Comparison of ENCODE assay signal across 10 cellular contexts in genomic region chr14:69149461-69150244, GRCh38. TPM values are rescaled to one million over a fixed set of nuclear protein-coding genes. Genes with fewer than 3 reads are reported as not detected.
DNase-seq lines count a peak whose midpoint lies in the region; ATAC-seq, FAIRE-seq and TF ChIP-seq lines count a peak whose summit lies in the region.
"Had no signal": no experiment of that assay in that cellular context is flagged by ENCODE, and none has a peak within 500 bp of the region (broad histone marks: within the 10 kb centered on the region; RNA-seq: fewer than 3 reads in every experiment).

No MANE protein-coding gene starts in this region.

- TF ChIP-seq POLR2A in K562 (conservative IDR thresholded peaks at IDR 0.05), result no peak

- H3K9me3 ChIP-seq in K562 (replicated peaks; ENCODE audit: control insufficient read depth, insufficient read depth, low read depth, low read length), result no peaks in the 10 kb centered on the region
- H3K9me3 ChIP-seq: body of pancreas had no signal

- peaks cover 47% of the 10 kb centered on the region for H3K36me3 Mint-ChIP-seq in Calu3 (ENCODE audit: insufficient read depth, unreplicated experiment)
- H3K36me3 Mint-ChIP-seq in nephron progenitor cell (ENCODE audit: low read depth), result peaks cover 32% of the 10 kb centered on the region

- CTCF ChIA-PET in Calu3 (lab: Charles Lee) (interaction anchor here (0.6 kb wide), 1 partner anchor 48 kb away, joined by 7 read pairs; no protein-coding TSS in a partner anchor), K562 (lab: Yijun Ruan, JAX; ENCODE audit: low intra/inter-chr PET ratio) (no interaction called here)

- no peaks in the 10 kb centered on the region for H4K20me1 ChIP-seq in K562 (replicated peaks; ENCODE audit: control insufficient read depth, insufficient read depth, low read length)

- TF ChIP-seq CTCF in Calu3 (IDR thresholded peaks at IDR 0.05; ENCODE audit: unreplicated experiment) (no peak), K562 (IDR thresholded peaks at IDR 0.05 in 2 of 3, conservative IDR thresholded peaks at IDR 0.05 in 1 of 3; ENCODE audit: insufficient read depth in 2 of 3, low read depth in 1 of 3, low read length in 3 of 3) (no peak), nephron progenitor cell (IDR thresholded peaks at IDR 0.05) (no peak)

- H3K4me3 Mint-ChIP-seq in Calu3 (ENCODE audit: low read depth, unreplicated experiment) (peak overlapping the region; percentile 10), nephron progenitor cell (peak overlapping the region; percentile 95)

- intact Hi-C loops in Calu3 (cut with micrococcal nuclease; ENCODE audit: unreplicated experiment), result no loop called here
- intact Hi-C loops in K562 (cut with micrococcal nuclease), result loop anchor here (2.0 to 5.0 kb wide), 2 partner anchors 17 to 43 kb away; partner anchors contain the start of gene EXD2

- ATAC-seq in K562 (no peak), GM18502 (IDR thresholded peaks at IDR 0.05; ENCODE audit: poor library complexity, unreplicated experiment) (no peak)
- ATAC-seq: body of pancreas had no signal

- peak overlapping the region in 1 of 2 experiments; percentile 94; a peak in 2 of 4 replicates for H3K9ac ChIP-seq in K562 (ENCODE audit: insufficient read depth in 1 of 2, low read depth in 2 of 2, low read length in 2 of 2)

- H3K27ac Mint-ChIP-seq in Calu3 (ENCODE audit: unreplicated experiment) (no peak overlapping the region), nephron progenitor cell (no peak overlapping the region)

- POLR2A ChIA-PET in K562 (lab: Yijun Ruan, JAX), result interaction anchor here (0.6 to 2.3 kb wide), 6 partner anchors 10 to 859 kb away, joined by 3 to 12 read pairs (median 4); no protein-coding TSS in a partner anchor

- H3K4me3 ChIP-seq in K562, result no peak overlapping the region
- H3K4me3 ChIP-seq: body of pancreas had no signal

- H3K9me1 ChIP-seq in K562 (ENCODE audit: control insufficient read depth, insufficient read depth, low read length), result no peaks in the 10 kb centered on the region

- H3K4me1 Mint-ChIP-seq in Calu3 (ENCODE audit: low read depth, unreplicated experiment), result peaks cover 23% of the 10 kb centered on the region
- peaks cover 35% of the 10 kb centered on the region for H3K4me1 Mint-ChIP-seq in nephron progenitor cell

- peak overlapping the region; percentile 90 for H3K27ac ChIP-seq in K562 (ENCODE audit: extremely low read depth, low read depth, low read length)
- H3K27ac ChIP-seq: HL-60 had no signal

- peaks cover 69% of the 10 kb centered on the region for H3K79me2 ChIP-seq in K562 (ENCODE audit: control insufficient read depth, insufficient read depth, low read length)

- H3K4me1 ChIP-seq in K562 (replicated peaks in 1 of 2; ENCODE audit: control insufficient read depth in 2 of 2, insufficient read depth in 2 of 2, low read length in 2 of 2), result peaks cover 19 to 20% of the 10 kb centered on the region in 2 experiments; a peak in 4 of 5 replicates

- H3K36me3 ChIP-seq in K562 (ENCODE audit: control insufficient read depth, insufficient read depth, low read length), result peaks cover 25% of the 10 kb centered on the region

- no TSS peak for BruUV-seq in Calu3 (replicated peaks; lab: Mats Ljungman, UMichigan)
- no TSS peak for BruUV-seq in K562 (replicated peaks; lab: Mats Ljungman, UMichigan)

- TF ChIP-seq RAD21 in K562 (CRISPR knock-in tag; conservative IDR thresholded peaks at IDR 0.05 in 1 of 2, IDR thresholded peaks at IDR 0.05 in 1 of 2), result no peak

- 0 out of 2 replicates have a peak overlapping the region, but pooled peaks have one; percentile 47 for H2AFZ ChIP-seq in K562 (ENCODE audit: low read depth, low read length)

- DNase-seq in Calu3 (no peak), KBM-7 (peak; percentile 16), K562 (ENCODE audit: extremely low read depth in 1 of 4, low spot score in 3 of 4) (peak in 2 of 4 experiments; percentile 11 to 19), nephron progenitor cell (no peak), NCI-H1092 (lab: John Stamatoyannopoulos, UW) (no peak), NCI-H2029 treated with DMSO at 0.1 percent for 48 hours (lab: John Stamatoyannopoulos, UW) (no peak)
- DNase-seq: body of pancreas, NCI-H1436 treated with DMSO at 0.1 percent for 48 hours had no signal

- TF ChIP-seq EP300 in K562 (IDR thresholded peaks at IDR 0.05; ENCODE audit: low read length), result no peak

- no peaks in the 10 kb centered on the region for H3K27me3 ChIP-seq in K562 (ENCODE audit: control insufficient read depth in 2 of 2, insufficient read depth in 2 of 2, low read length in 2 of 2)
- H3K27me3 ChIP-seq: body of pancreas had no signal

- H3K4me2 ChIP-seq in K562 (ENCODE audit: insufficient read depth, low read length), result peak overlapping the region; percentile 81

- H3K27me3 Mint-ChIP-seq in Calu3 (ENCODE audit: unreplicated experiment) (no peaks in the 10 kb centered on the region), nephron progenitor cell (ENCODE audit: low read depth, poor library complexity) (peaks cover under 1% of the 10 kb centered on the region)

- H3K9me3 Mint-ChIP-seq in Calu3 (ENCODE audit: low read depth, unreplicated experiment) (no peaks in the 10 kb centered on the region), nephron progenitor cell (no peaks in the 10 kb centered on the region)

- FAIRE-seq in K562 (lab: Jason Lieb, UNC), result peak; percentile 74

- WGBS in K562 (ENCODE audit: insufficient coverage, low coverage, missing lambda C conversion rate), result 0% methylated on average over 2 of the region's 2 CpGs

- in situ Hi-C loops in KBM-7 (cut with MboI; ENCODE audit: low pct_unique_long_range_greater_than_20kb, low sequenced_read_pairs) (no loop called here), K562 (cut with MboI) (no loop called here)

TF ChIP-seq in K562, 482 proteins besides CTCF, POLR2A, EP300 and RAD21 (continues in another document):
- TF ChIP-seq SPI1 (IDR thresholded peaks at IDR 0.05; ENCODE audit: borderline replicate concordance, low read depth, low read length), result 0 out of 2 replicates have a peak, but pooled peaks have one; percentile 8
- TF ChIP-seq CBFA2T3 (IDR thresholded peaks at IDR 0.05), result peak; percentile 59; the same call in 1 of the 2 replicates
- 0 out of 2 replicates have a peak, but pooled peaks have one; percentile 22 for TF ChIP-seq SMARCE1 (IDR thresholded peaks at IDR 0.05)
- no peak for TF ChIP-seq CTBP1 (IDR thresholded peaks at IDR 0.05; ENCODE audit: borderline replicate concordance)
- peak; percentile 71 for TF ChIP-seq TAL1 (IDR thresholded peaks at IDR 0.05)
- peak; percentile 48; the same call in 1 of the 2 replicates for TF ChIP-seq FOXM1 (IDR thresholded peaks at IDR 0.05; ENCODE audit: low read depth)
- no peak for TF ChIP-seq FOXM1 (CRISPR knock-in tag; IDR thresholded peaks at IDR 0.05; ENCODE audit: low read depth)
- TF ChIP-seq CBX3 (IDR thresholded peaks at IDR 0.05; ENCODE audit: borderline replicate concordance in 1 of 2, low read length in 2 of 2), result no peak
- TF ChIP-seq MTA2 (IDR thresholded peaks at IDR 0.05; ENCODE audit: low read depth), result peak; percentile 43; the same call in 1 of the 2 replicates
- no peak for TF ChIP-seq PCBP2 (IDR thresholded peaks at IDR 0.05; ENCODE audit: low read depth, low read length, poor library complexity, severe bottlenecking)
- TF ChIP-seq SMARCA4 (IDR thresholded peaks at IDR 0.05), result peak; percentile 44; the same call in 1 of the 2 replicates

RNA-seq across cellular contexts. Expression of gene DCAF5, which starts 3.3 kb away (rescaled TPM):
- total RNA-seq in Calu3 (2022), result 23.5 and 31.5 TPM in 2 replicates
- total RNA-seq in K562 (2011; cell fraction: chromatin; rRNA removed; ENCODE audit: low replicate concordance), result 22.5 and 34.2 TPM in 2 replicates
- total RNA-seq in K562 (2011; cell fraction: nucleolus; rRNA removed), result 17.0 and 18.6 TPM in 2 replicates
- 21.1 and 24.9 TPM in 2 replicates for total RNA-seq in K562 (2011; cell fraction: nucleoplasm; rRNA removed)
- 7.5 and 8.1 TPM in 2 replicates for total RNA-seq in K562 (2014; rRNA removed)
- total RNA-seq in K562 (2014; rRNA removed; fragmentation: Illumina TruSeq; extraction: Trizol), result 11.3 and 12.7 TPM in 2 replicates
- 12.5 and 13.2 TPM in 2 replicates for total RNA-seq in K562 (2015; rRNA removed; fragmentation: Illumina TruSeq; extraction: Trizol)
- total RNA-seq in K562 (2021), result 16.9 and 20.2 TPM in 2 replicates
- polyA plus RNA-seq in K562 (2011; rRNA removed), result 24.1 and 26.3 TPM in 2 replicates
- 27.4 and 30.1 TPM in 2 replicates for polyA plus RNA-seq in K562 (2011; cell fraction: cytosol; rRNA removed)
- polyA plus RNA-seq in K562 (2011; cell fraction: nucleus; rRNA removed), result 73.7 and 97.8 TPM in 2 replicates
- polyA plus RNA-seq in K562 (2012), result 14.2 and 21.5 TPM in 2 replicates
- polyA plus RNA-seq in K562 (2014; fragmentation: Illumina TruSeq; extraction: Trizol), result 21.8 and 23.6 TPM in 2 replicates
- 1 to 10 TPM; 5.6 to 9.1 TPM for polyA plus RNA-seq in K562 (2014; fragmentation: Nextera tagmentation; extraction: Ambion mirVana)
- polyA plus RNA-seq in K562 (2014; rRNA removed), result 13.7 and 15.1 TPM in 2 replicates
- polyA minus RNA-seq in K562 (2011; rRNA and poly(A)+ RNA removed), result 15.9 and 19.1 TPM in 2 replicates
- polyA minus RNA-seq in K562 (2011; cell fraction: cytosol; rRNA and poly(A)+ RNA removed), result 9.4 and 10.4 TPM in 2 replicates
- polyA minus RNA-seq in K562 (2011; cell fraction: nucleus; rRNA and poly(A)+ RNA removed), result 18.0 and 25.4 TPM in 2 replicates

RNA-seq across cellular contexts. Expression of gene EXD2, which starts 41.6 kb away (rescaled TPM):
- total RNA-seq in Calu3 (2022) (13.1 and 14.0 TPM in 2 replicates), K562 (2014; rRNA removed) (3.0 and 4.6 TPM in 2 replicates), K562 (2014; rRNA removed; fragmentation: Illumina TruSeq; extraction: Trizol) (3.2 and 3.9 TPM in 2 replicates), K562 (2015; rRNA removed; fragmentation: Illumina TruSeq; extraction: Trizol) (4.5 and 4.7 TPM in 2 replicates), K562 (2021) (5.0 and 6.1 TPM in 2 replicates)
- 10.3 and 15.3 TPM in 2 replicates for total RNA-seq in K562 (2011; cell fraction: chromatin; rRNA removed; ENCODE audit: low replicate concordance)
- total RNA-seq in K562 (2011; cell fraction: nucleolus; rRNA removed), result 6.0 and 7.1 TPM in 2 replicates
- total RNA-seq in K562 (2011; cell fraction: nucleoplasm; rRNA removed), result 10.2 and 12.1 TPM in 2 replicates
- polyA plus RNA-seq in K562 (2011; rRNA removed) (7.5 and 8.4 TPM in 2 replicates), K562 (2014; fragmentation: Illumina TruSeq; extraction: Trizol) (4.6 and 4.8 TPM in 2 replicates), K562 (2014; fragmentation: Nextera tagmentation; extraction: Ambion mirVana) (1 to 10 TPM; 1.6 TPM), K562 (2014; rRNA removed) (3.7 and 4.5 TPM in 2 replicates)
- 2.8 and 5.5 TPM in 2 replicates for polyA plus RNA-seq in K562 (2011; cell fraction: cytosol; rRNA removed)
- 6.4 and 12.9 TPM in 2 replicates for polyA plus RNA-seq in K562 (2011; cell fraction: nucleus; rRNA removed)
- 4.4 and 5.8 TPM in 2 replicates for polyA plus RNA-seq in K562 (2012)
- polyA minus RNA-seq in K562 (2011; rRNA and poly(A)+ RNA removed), result 10.1 and 14.8 TPM in 2 replicates
- 2.8 and 5.5 TPM in 2 replicates for polyA minus RNA-seq in K562 (2011; cell fraction: cytosol; rRNA and poly(A)+ RNA removed)
- 3.0 and 5.2 TPM in 2 replicates for polyA minus RNA-seq in K562 (2011; cell fraction: nucleus; rRNA and poly(A)+ RNA removed)
